Comparison of ENCODE assay signal across 15 cellular contexts in genomic region chr14:68325267-68325807, GRCh38.
A peak's percentile ranks its signal among the peaks of the same experiment; 100 is the strongest.
DNase-seq lines count a peak whose midpoint lies in the region; ATAC-seq, FAIRE-seq and TF ChIP-seq lines count a peak whose summit lies in the region.
"Had no signal": no experiment of that assay in that cellular context is flagged by ENCODE, and none has a peak within 500 bp of the region (broad histone marks: within the 10 kb centered on the region; RNA-seq: fewer than 3 reads in every experiment).

No MANE protein-coding gene starts in this region.

- H3K4me1 Mint-ChIP-seq in naive thymus-derived CD4-positive, alpha-beta T cell, result peaks cover 2 to 11% (median 10%) of the 10 kb centered on the region in 7 donors

- no peak overlapping the region for H3K4me3 Mint-ChIP-seq in naive thymus-derived CD4-positive, alpha-beta T cell
- H3K4me3 Mint-ChIP-seq: CD4-positive, CD25-positive, alpha-beta regulatory T cell; GM23338 had no signal

- peaks cover 0 to 3% (median 0%) of the 10 kb centered on the region in 11 donors for H3K9me3 Mint-ChIP-seq in naive thymus-derived CD4-positive, alpha-beta T cell
- H3K9me3 Mint-ChIP-seq: GM23338 had no signal

- peak; percentile 42 for FAIRE-seq in GM12892 (lab: Jason Lieb, UNC)
- FAIRE-seq: A549 had no signal

- H3K27ac ChIP-seq in naive thymus-derived CD4-positive, alpha-beta T cell (ENCODE audit: low read depth, low read length), result no peak overlapping the region
- no peak overlapping the region for H3K27ac ChIP-seq in testis
- H3K27ac ChIP-seq: A549; BLaER1 treated with 17β-estradiol and CSF1 and Interleukin-3, amounts not matched to agents 10 nM and 100 nM had no signal

- H3K36me3 ChIP-seq in naive thymus-derived CD4-positive, alpha-beta T cell (ENCODE audit: control insufficient read depth in 2 of 3, insufficient read depth in 3 of 3, low read length in 3 of 3), result no peaks in the 10 kb centered on the region
- no peaks in the 10 kb centered on the region for H3K36me3 ChIP-seq in testis (ENCODE audit: low read depth, missing control alignments)
- H3K36me3 ChIP-seq: BLaER1 treated with 17β-estradiol and CSF1 and Interleukin-3, amounts not matched to agents 10 nM and 100 nM had no signal

- no peaks in the 10 kb centered on the region for H3K4me1 ChIP-seq in naive thymus-derived CD4-positive, alpha-beta T cell (ENCODE audit: control insufficient read depth in 2 of 2, insufficient read depth in 2 of 2, low read length in 2 of 2)
- peaks cover 8% of the 10 kb centered on the region for H3K4me1 ChIP-seq in testis
- H3K4me1 ChIP-seq: A549 had no signal

- no peak for DNase-seq in GM12892 (ENCODE audit: insufficient read length)
- DNase-seq in MV-4-11 (lab: John Stamatoyannopoulos, UW), result peak; percentile 63
- no peak for DNase-seq in left colon
- DNase-seq in naive thymus-derived CD4-positive, alpha-beta T cell, result no peak
- DNase-seq in OCI-M2 (lab: John Stamatoyannopoulos, UW; ENCODE audit: unreplicated experiment), result no peak
- DNase-seq in testis, result no peak
- DNase-seq in epidermal melanocyte (ENCODE audit: insufficient read length, low spot score), result no peak
- DNase-seq: CD4-positive, CD25-positive, alpha-beta regulatory T cell; DMS53; GF-D8; H7 had no signal

- H3K27ac Mint-ChIP-seq in naive thymus-derived CD4-positive, alpha-beta T cell, result no peak overlapping the region
- H3K27ac Mint-ChIP-seq: CD4-positive, CD25-positive, alpha-beta regulatory T cell; GM23338 had no signal

- H3K4me3 ChIP-seq in naive thymus-derived CD4-positive, alpha-beta T cell (ENCODE audit: low read length), result no peak overlapping the region
- no peak overlapping the region for H3K4me3 ChIP-seq in testis
- H3K4me3 ChIP-seq: A549; BLaER1 treated with 17β-estradiol and CSF1 and Interleukin-3, amounts not matched to agents 10 nM and 100 nM; GM23338 had no signal

- peaks cover 0 to 8% (median 0%) of the 10 kb centered on the region in 5 donors for H3K36me3 Mint-ChIP-seq in naive thymus-derived CD4-positive, alpha-beta T cell

- CTCF ChIA-PET in naive thymus-derived CD4-positive, alpha-beta T cell (lab: Charles Lee), result interaction anchor here (0.6 kb wide), 1 partner anchor 362 kb away, joined by 3 read pairs; no protein-coding TSS in a partner anchor

- H3K27me3 Mint-ChIP-seq in naive thymus-derived CD4-positive, alpha-beta T cell, result no peaks in the 10 kb centered on the region
- H3K27me3 Mint-ChIP-seq: CD4-positive, CD25-positive, alpha-beta regulatory T cell had no signal

- no peak for TF ChIP-seq CTCF in testis (IDR thresholded peaks at IDR 0.05)

- TF ChIP-seq POLR2A in GM12892 (IDR thresholded peaks at IDR 0.05; ENCODE audit: low read depth, low read length), result no peak
- TF ChIP-seq POLR2A in testis (IDR thresholded peaks at IDR 0.05), result no peak

- ATAC-seq in left colon (peak; percentile 62), HG03442 (IDR thresholded peaks at IDR 0.05; ENCODE audit: unreplicated experiment) (no peak)
- peak; percentile 49 for ATAC-seq in naive thymus-derived CD4-positive, alpha-beta T cell
- ATAC-seq: A549, GM23338 had no signal

- POLR2A ChIA-PET in naive thymus-derived CD4-positive, alpha-beta T cell (lab: Charles Lee), result no interaction called here

- H3K9me3 ChIP-seq in naive thymus-derived CD4-positive, alpha-beta T cell (ENCODE audit: control insufficient read depth in 2 of 3, low read length in 3 of 3), result no peaks in the 10 kb centered on the region
- no peaks in the 10 kb centered on the region for H3K9me3 ChIP-seq in testis
- H3K9me3 ChIP-seq: A549 had no signal

- intact Hi-C loops in left colon (cut with DNase I, micrococcal nuclease), result no loop called here
- intact Hi-C loops in naive thymus-derived CD4-positive, alpha-beta T cell (cut with micrococcal nuclease), result no loop called here
- intact Hi-C loops in testis (cut with DNase I; ENCODE audit: low total_unique reads), result no loop called here

- no peaks in the 10 kb centered on the region for H3K27me3 ChIP-seq in naive thymus-derived CD4-positive, alpha-beta T cell (ENCODE audit: control insufficient read depth in 2 of 2, insufficient read depth in 2 of 2, low read length in 2 of 2)
- no peaks in the 10 kb centered on the region for H3K27me3 ChIP-seq in testis
- H3K27me3 ChIP-seq: BLaER1 treated with 17β-estradiol and CSF1 and Interleukin-3, amounts not matched to agents 10 nM and 100 nM had no signal

- WGBS in testis, 2 donors, result 87 to 95% methylated on average over 5 of the region's 5 CpGs
